Comparison of ENCODE assay signal across 25 cellular contexts in genomic region chr11:71935338-71935925, GRCh38. TPM values are rescaled to one million over a fixed set of nuclear protein-coding genes. Genes with fewer than 3 reads are reported as not detected.
"Had no signal": no experiment of that assay in that cellular context is flagged by ENCODE, and none has a peak within 500 bp of the region (broad histone marks: within the 10 kb centered on the region; RNA-seq: fewer than 3 reads in every experiment).

No MANE protein-coding gene starts in this region.

- FAIRE-seq: HepG2 had no signal

- ATAC-seq: HepG2, Panc1 had no signal

- H3K27ac ChIP-seq: RWPE1 had no signal

- H3K9me3 ChIP-seq: SK-N-SH had no signal

- H3K9ac ChIP-seq: SK-N-SH had no signal

- H3K9me2 ChIP-seq: SK-N-SH had no signal

- DNase-seq: IMR-90, Karpas-422, KG1, MM.1S, NCI-H1092 treated with DMSO at 0.1 percent for 48 hours, NCI-H1436, NCI-H1694 treated with DMSO at 0.1 percent for 48 hours, NCI-H1930, NCI-H2081, NCI-H2171, NCI-H226, NCI-H446, NCI-H510A, NCI-H524 treated with DMSO at 0.1 percent for 48 hours, NCI-H69, NCI-H774, SHP77, SK-N-SH, SW 1271 had no signal

- H3K4me2 ChIP-seq: SK-N-SH had no signal

RNA-seq across cellular contexts. Expression of gene DEFB131B, which starts 57.2 kb away (rescaled TPM):
- total RNA-seq: HepG2, HT-29, IMR-90, M059J, SK-MEL-5 had no signal
- polyA plus RNA-seq: HepG2, IMR-90, SK-N-SH had no signal
